ENCODE assay signal across 1 cellular context in the genomic region with DNA sequence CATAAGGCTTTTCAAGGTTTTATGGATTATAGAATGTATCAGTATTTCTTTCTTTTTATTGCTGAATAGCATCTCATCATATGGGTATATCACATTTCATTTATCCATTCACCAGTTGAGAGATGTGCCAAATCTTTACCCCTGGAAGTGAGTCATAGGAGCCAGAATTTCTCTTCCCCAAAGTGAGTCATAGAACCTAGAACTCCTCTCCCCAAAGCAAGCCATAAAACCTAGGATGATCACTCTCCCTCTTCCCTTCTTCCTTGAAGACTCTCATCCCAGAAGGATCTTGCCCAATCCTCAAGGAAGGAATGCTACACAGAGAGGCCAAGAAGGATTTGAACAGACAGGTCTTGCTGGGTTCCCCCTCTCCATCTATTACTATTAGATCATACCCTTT.
TF ChIP-seq lines count a peak whose summit lies in the region.

No MANE protein-coding gene starts in this region.

TF ChIP-seq in HCT116, 20 proteins besides CTCF, POLR2A, EP300 and RAD21 (continued from another document):
- TF ChIP-seq, protein P1, sequence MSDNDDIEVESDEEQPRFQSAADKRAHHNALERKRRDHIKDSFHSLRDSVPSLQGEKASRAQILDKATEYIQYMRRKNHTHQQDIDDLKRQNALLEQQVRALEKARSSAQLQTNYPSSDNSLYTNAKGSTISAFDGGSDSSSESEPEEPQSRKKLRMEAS (IDR thresholded peaks at IDR 0.05): no peak
- TF ChIP-seq JUND (IDR thresholded peaks at IDR 0.05) (peak; percentile 54), POLR2AphosphoS5 (IDR thresholded peaks at IDR 0.05; ENCODE audit: low read depth, low read length) (no peak), ZFX (IDR thresholded peaks at IDR 0.05) (no peak), TCF7L2 (IDR thresholded peaks at IDR 0.05; ENCODE audit: borderline replicate concordance, extremely low read depth, insufficient read depth, insufficient read length) (no peak), CEBPB (IDR thresholded peaks at IDR 0.05; ENCODE audit: low read depth) (peak; percentile 21; the same call in 1 of the 2 replicates), CBX3 (IDR thresholded peaks at IDR 0.05; ENCODE audit: low read depth) (no peak), SP1 (IDR thresholded peaks at IDR 0.05; ENCODE audit: low read depth) (no peak)
- TF ChIP-seq, protein P2, sequence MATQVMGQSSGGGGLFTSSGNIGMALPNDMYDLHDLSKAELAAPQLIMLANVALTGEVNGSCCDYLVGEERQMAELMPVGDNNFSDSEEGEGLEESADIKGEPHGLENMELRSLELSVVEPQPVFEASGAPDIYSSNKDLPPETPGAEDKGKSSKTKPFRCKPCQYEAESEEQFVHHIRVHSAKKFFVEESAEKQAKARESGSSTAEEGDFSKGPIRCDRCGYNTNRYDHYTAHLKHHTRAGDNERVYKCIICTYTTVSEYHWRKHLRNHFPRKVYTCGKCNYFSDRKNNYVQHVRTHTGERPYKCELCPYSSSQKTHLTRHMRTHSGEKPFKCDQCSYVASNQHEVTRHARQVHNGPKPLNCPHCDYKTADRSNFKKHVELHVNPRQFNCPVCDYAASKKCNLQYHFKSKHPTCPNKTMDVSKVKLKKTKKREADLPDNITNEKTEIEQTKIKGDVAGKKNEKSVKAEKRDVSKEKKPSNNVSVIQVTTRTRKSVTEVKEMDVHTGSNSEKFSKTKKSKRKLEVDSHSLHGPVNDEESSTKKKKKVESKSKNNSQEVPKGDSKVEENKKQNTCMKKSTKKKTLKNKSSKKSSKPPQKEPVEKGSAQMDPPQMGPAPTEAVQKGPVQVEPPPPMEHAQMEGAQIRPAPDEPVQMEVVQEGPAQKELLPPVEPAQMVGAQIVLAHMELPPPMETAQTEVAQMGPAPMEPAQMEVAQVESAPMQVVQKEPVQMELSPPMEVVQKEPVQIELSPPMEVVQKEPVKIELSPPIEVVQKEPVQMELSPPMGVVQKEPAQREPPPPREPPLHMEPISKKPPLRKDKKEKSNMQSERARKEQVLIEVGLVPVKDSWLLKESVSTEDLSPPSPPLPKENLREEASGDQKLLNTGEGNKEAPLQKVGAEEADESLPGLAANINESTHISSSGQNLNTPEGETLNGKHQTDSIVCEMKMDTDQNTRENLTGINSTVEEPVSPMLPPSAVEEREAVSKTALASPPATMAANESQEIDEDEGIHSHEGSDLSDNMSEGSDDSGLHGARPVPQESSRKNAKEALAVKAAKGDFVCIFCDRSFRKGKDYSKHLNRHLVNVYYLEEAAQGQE (IDR thresholded peaks at IDR 0.05; ENCODE audit: low read depth): no peak
TF ChIP-seq in HCT116: peak in this region for 3.
